ENCODE assay signal across 1 cellular context in the genomic region with DNA sequence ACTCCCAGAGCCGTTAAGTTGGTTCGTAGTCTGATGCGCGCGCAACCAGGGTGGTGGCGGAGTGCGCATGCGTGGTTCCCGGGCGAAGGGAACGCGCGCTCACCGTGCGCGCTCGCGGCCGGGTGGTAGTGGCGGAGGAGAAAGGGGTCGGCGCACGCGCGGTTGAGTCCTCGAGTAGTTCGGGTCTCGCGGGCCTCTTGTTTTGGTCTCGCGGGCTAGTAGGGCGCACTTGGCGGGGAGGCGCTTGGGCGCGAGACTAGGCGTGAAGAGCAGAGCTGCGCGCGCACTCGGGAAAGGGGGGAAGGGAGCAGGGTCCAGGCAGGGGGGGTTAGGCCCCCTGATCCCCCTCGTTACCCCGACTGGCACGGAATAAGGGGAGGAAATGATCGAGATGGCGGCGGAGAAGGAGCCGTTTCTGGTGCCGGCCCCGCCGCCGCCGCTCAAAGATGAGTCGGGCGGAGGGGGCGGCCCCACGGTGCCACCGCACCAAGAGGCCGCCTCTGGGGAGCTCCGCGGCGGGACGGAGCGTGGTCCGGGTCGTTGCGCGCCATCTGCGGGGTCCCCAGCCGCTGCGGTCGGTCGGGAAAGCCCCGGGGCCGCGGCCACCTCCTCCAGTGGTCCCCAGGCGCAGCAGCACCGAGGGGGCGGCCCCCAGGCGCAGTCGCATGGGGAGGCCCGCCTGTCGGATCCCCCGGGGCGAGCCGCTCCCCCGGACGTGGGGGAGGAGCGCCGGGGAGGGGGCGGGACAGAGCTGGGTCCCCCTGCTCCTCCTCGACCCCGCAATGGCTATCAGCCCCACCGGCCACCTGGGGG.
TF ChIP-seq lines count a peak whose summit lies in the region.

TSS of gene MEPCE (plus strand) at position 195 of the 813 bp plus-strand sequence. CDS start at position 383, 188 bp downstream.

TF ChIP-seq in HepG2, 621 proteins besides CTCF, POLR2A, EP300 and RAD21 (continued from another document and continues in another):
- no peak for TF ChIP-seq RBAK (CRISPR knock-in tag; IDR thresholded peaks at IDR 0.05)
- TF ChIP-seq DR1 (CRISPR knock-in tag; IDR thresholded peaks at IDR 0.05), result no peak
- TF ChIP-seq CHD2 (IDR thresholded peaks at IDR 0.05; ENCODE audit: low read depth, low read length), result peak; percentile 88
- no peak for TF ChIP-seq ZNF564 (CRISPR knock-in tag; IDR thresholded peaks at IDR 0.05)
- 0 out of 2 replicates have a peak, but pooled peaks have one; percentile 20 for TF ChIP-seq BRD4 (CRISPR knock-in tag; IDR thresholded peaks at IDR 0.05)
- peak; percentile 45 for TF ChIP-seq ZNF883 (CRISPR knock-in tag; IDR thresholded peaks at IDR 0.05; ENCODE audit: not compliant biosample characterization)
- TF ChIP-seq ZSCAN21 (CRISPR knock-in tag; IDR thresholded peaks at IDR 0.05; ENCODE audit: borderline replicate concordance), result no peak
- no peak for TF ChIP-seq ZNF761 (CRISPR knock-in tag; conservative IDR thresholded peaks at IDR 0.05)
- no peak for TF ChIP-seq ZKSCAN1 (IDR thresholded peaks at IDR 0.05; ENCODE audit: low read length)
- TF ChIP-seq ZNF784 (CRISPR knock-in tag; IDR thresholded peaks at IDR 0.05; ENCODE audit: borderline replicate concordance), result no peak
- TF ChIP-seq HOXA3 (CRISPR knock-in tag; IDR thresholded peaks at IDR 0.05), result peak; percentile 32; the same call in 1 of the 2 replicates
- TF ChIP-seq ARID2 (CRISPR knock-in tag; IDR thresholded peaks at IDR 0.05; ENCODE audit: borderline replicate concordance), result 0 out of 2 replicates have a peak, but pooled peaks have one; percentile 30
- peak; percentile 14; the same call in 1 of the 2 replicates for TF ChIP-seq POGZ (CRISPR knock-in tag; IDR thresholded peaks at IDR 0.05)
- no peak for TF ChIP-seq ELK4 (CRISPR knock-in tag; IDR thresholded peaks at IDR 0.05; ENCODE audit: borderline replicate concordance)
- no peak for TF ChIP-seq ASH2L (IDR thresholded peaks at IDR 0.05; ENCODE audit: insufficient read length, low read depth, low read length)
- TF ChIP-seq, protein P1, sequence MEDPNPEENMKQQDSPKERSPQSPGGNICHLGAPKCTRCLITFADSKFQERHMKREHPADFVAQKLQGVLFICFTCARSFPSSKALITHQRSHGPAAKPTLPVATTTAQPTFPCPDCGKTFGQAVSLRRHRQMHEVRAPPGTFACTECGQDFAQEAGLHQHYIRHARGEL (CRISPR knock-in tag; IDR thresholded peaks at IDR 0.05), result no peak
- TF ChIP-seq ZFP90 (CRISPR knock-in tag; IDR thresholded peaks at IDR 0.05; ENCODE audit: borderline replicate concordance), result no peak; the same call in 1 of the 2 replicates
- no peak for TF ChIP-seq ZFYVE20 (CRISPR knock-in tag; IDR thresholded peaks at IDR 0.05; ENCODE audit: borderline replicate concordance, low read depth)
- TF ChIP-seq ZFP62 (CRISPR knock-in tag; IDR thresholded peaks at IDR 0.05), result no peak
- no peak; the same call in 1 of the 2 replicates for TF ChIP-seq PITX1 (CRISPR knock-in tag; IDR thresholded peaks at IDR 0.05)
- TF ChIP-seq ZNF749 (CRISPR knock-in tag; IDR thresholded peaks at IDR 0.05; ENCODE audit: borderline replicate concordance), result 0 out of 2 replicates have a peak, but pooled peaks have one; percentile 50
- TF ChIP-seq THAP8 (CRISPR knock-in tag; IDR thresholded peaks at IDR 0.05; ENCODE audit: borderline replicate concordance), result peak; percentile 77
- TF ChIP-seq, protein P2, sequence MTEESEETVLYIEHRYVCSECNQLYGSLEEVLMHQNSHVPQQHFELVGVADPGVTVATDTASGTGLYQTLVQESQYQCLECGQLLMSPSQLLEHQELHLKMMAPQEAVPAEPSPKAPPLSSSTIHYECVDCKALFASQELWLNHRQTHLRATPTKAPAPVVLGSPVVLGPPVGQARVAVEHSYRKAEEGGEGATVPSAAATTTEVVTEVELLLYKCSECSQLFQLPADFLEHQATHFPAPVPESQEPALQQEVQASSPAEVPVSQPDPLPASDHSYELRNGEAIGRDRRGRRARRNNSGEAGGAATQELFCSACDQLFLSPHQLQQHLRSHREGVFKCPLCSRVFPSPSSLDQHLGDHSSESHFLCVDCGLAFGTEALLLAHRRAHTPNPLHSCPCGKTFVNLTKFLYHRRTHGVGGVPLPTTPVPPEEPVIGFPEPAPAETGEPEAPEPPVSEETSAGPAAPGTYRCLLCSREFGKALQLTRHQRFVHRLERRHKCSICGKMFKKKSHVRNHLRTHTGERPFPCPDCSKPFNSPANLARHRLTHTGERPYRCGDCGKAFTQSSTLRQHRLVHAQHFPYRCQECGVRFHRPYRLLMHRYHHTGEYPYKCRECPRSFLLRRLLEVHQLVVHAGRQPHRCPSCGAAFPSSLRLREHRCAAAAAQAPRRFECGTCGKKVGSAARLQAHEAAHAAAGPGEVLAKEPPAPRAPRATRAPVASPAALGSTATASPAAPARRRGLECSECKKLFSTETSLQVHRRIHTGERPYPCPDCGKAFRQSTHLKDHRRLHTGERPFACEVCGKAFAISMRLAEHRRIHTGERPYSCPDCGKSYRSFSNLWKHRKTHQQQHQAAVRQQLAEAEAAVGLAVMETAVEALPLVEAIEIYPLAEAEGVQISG (CRISPR knock-in tag; IDR thresholded peaks at IDR 0.05), result peak; percentile 29
- no peak for TF ChIP-seq PHB2 (IDR thresholded peaks at IDR 0.05; ENCODE audit: partially characterized antibody)
- TF ChIP-seq ZC3H4 (CRISPR knock-in tag; IDR thresholded peaks at IDR 0.05; ENCODE audit: borderline replicate concordance), result no peak
- peak; percentile 43; the same call in 1 of the 2 replicates for TF ChIP-seq ATF2 (CRISPR knock-in tag; IDR thresholded peaks at IDR 0.05)
- peak; percentile 63 for TF ChIP-seq ZFY (CRISPR knock-in tag; IDR thresholded peaks at IDR 0.05)
- TF ChIP-seq NR2F6 (IDR thresholded peaks at IDR 0.05), result no peak
- no peak for TF ChIP-seq NR2F6 (CRISPR knock-in tag; IDR thresholded peaks at IDR 0.05)
- TF ChIP-seq, protein P3, sequence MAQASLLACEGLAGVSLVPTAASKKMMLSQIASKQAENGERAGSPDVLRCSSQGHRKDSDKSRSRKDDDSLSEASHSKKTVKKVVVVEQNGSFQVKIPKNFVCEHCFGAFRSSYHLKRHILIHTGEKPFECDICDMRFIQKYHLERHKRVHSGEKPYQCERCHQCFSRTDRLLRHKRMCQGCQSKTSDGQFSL (CRISPR knock-in tag; IDR thresholded peaks at IDR 0.05), result 0 out of 2 replicates have a peak, but pooled peaks have one; percentile 16
- TF ChIP-seq RXRA (CRISPR knock-in tag; IDR thresholded peaks at IDR 0.05), result 0 out of 2 replicates have a peak, but pooled peaks have one; percentile 13
- peak; percentile 30; the same call in 1 of the 2 replicates for TF ChIP-seq ZNF446 (CRISPR knock-in tag; IDR thresholded peaks at IDR 0.05)
- 0 out of 2 replicates have a peak, but pooled peaks have one; percentile 12 for TF ChIP-seq FOXA3 (CRISPR knock-in tag; IDR thresholded peaks at IDR 0.05)
- TF ChIP-seq, protein P4, sequence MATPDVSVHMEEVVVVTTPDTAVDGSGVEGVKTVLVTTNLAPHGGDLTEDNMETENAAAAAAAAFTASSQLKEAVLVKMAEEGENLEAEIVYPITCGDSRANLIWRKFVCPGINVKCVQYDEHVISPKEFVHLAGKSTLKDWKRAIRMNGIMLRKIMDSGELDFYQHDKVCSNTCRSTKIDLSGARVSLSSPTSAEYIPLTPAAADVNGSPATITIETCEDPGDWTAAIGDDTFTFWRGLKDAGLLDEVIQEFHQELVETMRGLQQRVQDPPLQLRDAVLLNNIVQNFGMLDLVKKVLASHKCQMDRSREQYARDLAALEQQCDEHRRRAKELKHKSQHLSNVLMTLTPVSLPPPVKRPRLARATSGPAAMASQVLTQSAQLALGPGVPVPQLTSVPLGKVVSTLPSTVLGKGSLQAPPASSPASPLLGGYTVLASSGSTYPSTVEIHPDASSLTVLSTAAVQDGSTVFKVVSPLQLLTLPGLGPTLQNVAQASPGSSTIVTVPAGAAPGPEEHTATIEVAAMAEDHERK (CRISPR knock-in tag; IDR thresholded peaks at IDR 0.05; ENCODE audit: low read depth), result no peak
- no peak for TF ChIP-seq ZNF841 (CRISPR knock-in tag; IDR thresholded peaks at IDR 0.05; ENCODE audit: borderline replicate concordance)
- no peak for TF ChIP-seq RFXAP (CRISPR knock-in tag; IDR thresholded peaks at IDR 0.05; ENCODE audit: borderline replicate concordance)
- no peak for TF ChIP-seq SP5 (CRISPR knock-in tag; IDR thresholded peaks at IDR 0.05; ENCODE audit: borderline replicate concordance, low read depth)
- 0 out of 2 replicates have a peak, but pooled peaks have one; percentile 81 for TF ChIP-seq CAMTA2 (CRISPR knock-in tag; IDR thresholded peaks at IDR 0.05; ENCODE audit: borderline replicate concordance)
- TF ChIP-seq ZNF512B (CRISPR knock-in tag; IDR thresholded peaks at IDR 0.05; ENCODE audit: borderline replicate concordance), result no peak
- TF ChIP-seq, protein P5, sequence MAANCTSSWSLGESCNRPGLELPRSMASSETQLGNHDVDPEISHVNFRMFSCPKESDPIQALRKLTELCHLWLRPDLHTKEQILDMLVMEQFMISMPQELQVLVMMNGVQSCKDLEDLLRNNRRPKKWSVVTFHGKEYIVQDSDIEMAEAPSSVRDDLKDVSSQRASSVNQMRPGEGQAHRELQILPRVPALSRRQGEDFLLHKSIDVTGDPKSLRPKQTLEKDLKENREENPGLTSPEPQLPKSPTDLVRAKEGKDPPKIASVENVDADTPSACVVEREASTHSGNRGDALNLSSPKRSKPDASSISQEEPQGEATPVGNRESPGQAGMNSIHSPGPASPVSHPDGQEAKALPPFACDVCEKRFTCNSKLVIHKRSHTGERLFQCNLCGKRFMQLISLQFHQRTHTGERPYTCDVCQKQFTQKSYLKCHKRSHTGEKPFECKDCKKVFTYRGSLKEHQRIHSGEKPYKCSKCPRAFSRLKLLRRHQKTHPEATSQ (CRISPR knock-in tag; IDR thresholded peaks at IDR 0.05; ENCODE audit: borderline replicate concordance), result 0 out of 2 replicates have a peak, but pooled peaks have one; percentile 58
- TF ChIP-seq ZNF280B (CRISPR knock-in tag; IDR thresholded peaks at IDR 0.05; ENCODE audit: borderline replicate concordance), result peak; percentile 71
- no peak for TF ChIP-seq KDM3A (CRISPR knock-in tag; IDR thresholded peaks at IDR 0.05; ENCODE audit: low read depth)
- no peak for TF ChIP-seq ZNF782 (CRISPR knock-in tag; IDR thresholded peaks at IDR 0.05; ENCODE audit: borderline replicate concordance)
